ENCODE assay signal across 7 cellular contexts in the genomic region with DNA sequence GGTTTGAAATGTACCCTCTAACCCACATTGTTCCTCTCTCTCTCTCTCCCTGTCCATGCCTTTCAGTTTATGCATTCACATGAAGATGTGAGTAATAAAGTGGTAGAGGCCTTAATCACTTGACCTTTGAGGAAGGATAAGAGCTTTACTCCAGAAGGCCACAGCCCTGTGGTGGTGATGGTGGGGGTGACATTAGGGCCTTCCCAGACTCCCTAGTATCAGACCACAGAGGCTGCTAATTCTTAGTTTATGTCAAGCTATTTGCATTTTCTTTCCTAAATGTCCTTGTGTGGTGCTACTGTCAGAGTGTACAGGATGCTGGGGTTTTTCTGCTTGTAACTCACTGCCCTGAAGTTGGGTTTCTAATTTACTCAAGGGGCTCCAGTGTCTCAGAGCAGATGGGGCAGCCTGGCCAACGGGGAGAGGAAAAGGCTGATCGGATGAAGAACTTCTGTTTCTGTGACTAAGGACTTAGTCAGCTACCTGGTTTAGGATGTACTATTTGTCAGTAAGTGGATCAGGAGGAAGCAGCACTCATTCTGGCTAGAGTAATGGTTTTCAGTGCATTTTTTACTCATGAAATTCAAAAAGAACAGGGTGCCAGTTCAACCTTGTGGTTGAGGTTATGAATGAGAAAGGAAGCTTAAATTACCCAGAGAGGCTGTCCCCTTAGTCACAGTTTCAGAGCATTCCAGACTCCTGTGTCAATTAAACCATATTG.
DNase-seq lines count a peak whose midpoint lies in the region; ATAC-seq and TF ChIP-seq lines count a peak whose summit lies in the region.

No MANE protein-coding gene starts in this region.

- peaks cover 30% of the 10 kb centered on the region for H3K4me1 ChIP-seq in foreskin keratinocyte

- no peak for TF ChIP-seq CTCF in foreskin keratinocyte (conservative IDR thresholded peaks at IDR 0.05)

- H3K27ac ChIP-seq in foreskin keratinocyte, result peak overlapping the region; percentile 17

- ATAC-seq in GM18873 (IDR thresholded peaks at IDR 0.05; ENCODE audit: low FRiP score, unreplicated experiment), result peak; percentile 79
- peak; percentile 83 for ATAC-seq in HG02981 (IDR thresholded peaks at IDR 0.05; ENCODE audit: unreplicated experiment)
- peak; percentile 94 for ATAC-seq in foreskin keratinocyte

- H3K27me3 ChIP-seq in foreskin keratinocyte, result no peaks in the 10 kb centered on the region

- DNase-seq in activated CD4-positive, CD25-positive, alpha-beta regulatory T cell treated with anti-CD3 and anti-CD28 coated beads, Interleukin-2, amount 50 U/mL, for 16 hours (ENCODE audit: low read depth, low spot score), result peak; percentile 12
- DNase-seq in foreskin keratinocyte, result peak; percentile 95 to 98
- DNase-seq in DMS 273 (lab: John Stamatoyannopoulos, UW; ENCODE audit: unreplicated experiment), result no peak
- no peak for DNase-seq in NCI-H524 treated with DMSO at 0.1 percent for 48 hours (lab: John Stamatoyannopoulos, UW)
- DNase-seq in NCI-H187 (lab: John Stamatoyannopoulos, UW), result no peak

Comparison
In these comparisons a context has a peak if more than half of its experiments do, and no peak if none do; other contexts are left out.
1. DNase-seq: peak in activated CD4-positive, CD25-positive, alpha-beta regulatory T cell treated with anti-CD3 and anti-CD28 coated beads, Interleukin-2, amount 50 U/mL, for 16 hours (single experiment) and foreskin keratinocyte (2 of 2); none in DMS 273 (single experiment), NCI-H524 treated with DMSO at 0.1 percent for 48 hours (single experiment) and NCI-H187 (0 of 2).
2. Peak in every context shown above with its lines, with median percentiles within 50 percentile points of each other: ATAC-seq.